8 cellular contexts compared by ENCODE assay signal in genomic region chr7:116236020-116236630, GRCh38. TPM values are rescaled to one million over a fixed set of nuclear protein-coding genes. Genes with fewer than 3 reads are reported as not detected.
DNase-seq lines count a peak whose midpoint lies in the region; ATAC-seq, FAIRE-seq and TF ChIP-seq lines count a peak whose summit lies in the region.

No MANE protein-coding gene starts in this region.

- peaks cover 3 to 14% of the 10 kb centered on the region in 2 experiments; a peak in 2 of 3 replicates for H3K36me3 ChIP-seq in HEK293 (ENCODE audit: control insufficient read depth in 2 of 2, insufficient read depth in 1 of 2, low read length in 2 of 2)
- no peaks in the 10 kb centered on the region for H3K36me3 ChIP-seq in pancreas

- POLR2A ChIA-PET in HEK293 (lab: Yijun Ruan, JAX) = no interaction called here

- H3K9me3 ChIP-seq in HEK293 (ENCODE audit: control insufficient read depth, insufficient read depth, low read depth, low read length) = no peaks in the 10 kb centered on the region
- H3K9me3 ChIP-seq in pancreas = no peaks in the 10 kb centered on the region

- TF ChIP-seq CTCF in HEK293 (tag by site-specific recombination; IDR thresholded peaks at IDR 0.05) = no peak
- peak in 3 of 4 donors; percentile 8 to 34 (median 32) for TF ChIP-seq CTCF in pancreas (IDR thresholded peaks at IDR 0.05)

- H3K4me1 ChIP-seq in HEK293 (ENCODE audit: control insufficient read depth, insufficient read depth, low read length) (peaks cover 4% of the 10 kb centered on the region), pancreas (peaks cover 0 to 22% (median 5%) of the 10 kb centered on the region in 3 donors)

- peak; percentile 7 for DNase-seq in NCI-H1436 (lab: John Stamatoyannopoulos, UW)
- no peak for DNase-seq in NCI-H1436 treated with DMSO at 0.1 percent for 48 hours (lab: John Stamatoyannopoulos, UW)
- peak; percentile 6 to 73 for DNase-seq in NCI-H526 (lab: John Stamatoyannopoulos, UW)
- DNase-seq in activated CD8-positive, alpha-beta memory T cell treated with anti-CD3 and anti-CD28 coated beads, Interleukin-2, amount 50 U/mL, for 24 hours (ENCODE audit: extremely low read depth) = peak; percentile 12
- peak; percentile 84 for DNase-seq in fibroblast of peridontal ligament (ENCODE audit: extremely low read depth)
- peak in 2 of 6 donors; percentile 14 to 32 for DNase-seq in pancreas

- H3K27ac ChIP-seq in HEK293 (ENCODE audit: extremely low read depth, low read depth, low read length) (no peak overlapping the region), pancreas (no peak overlapping the region)

- CTCF ChIA-PET in HEK293 (lab: Yijun Ruan, JAX) = interaction anchor here (0.6 to 8.4 kb wide), 28 partner anchors 8 to 394 kb away, joined by 3 to 131 read pairs (median 6); partner anchors contain the start of gene TES

- no peak overlapping the region for H3K4me3 ChIP-seq in HEK293 (ENCODE audit: low read depth, low read length)
- H3K4me3 ChIP-seq in pancreas = no peak overlapping the region

- peak in 3 of 4 donors; percentile 72 to 80 (median 74) for ATAC-seq in pancreas
- ATAC-seq in HG03457 (IDR thresholded peaks at IDR 0.05; ENCODE audit: unreplicated experiment) = no peak

- intact Hi-C loops in pancreas (cut with DNase I) = loop anchor here in 2 of 3 donors (5.0 kb wide), 1 partner anchor 59 kb away; no protein-coding TSS in a partner anchor

- no peaks in the 10 kb centered on the region for H3K27me3 ChIP-seq in pancreas

- 31 to 32% methylated on average over 2 of the region's 2 CpGs for WGBS in pancreas, 2 donors

- FAIRE-seq in pancreas (lab: Jason Lieb, UNC) = peak; percentile 20

TF ChIP-seq in HEK293, 187 proteins besides CTCF, POLR2A, EP300 and RAD21 (continues in another document):
- peak; percentile 61 for TF ChIP-seq ZNF654 (tag by site-specific recombination; IDR thresholded peaks at IDR 0.05; ENCODE audit: low read depth)
- TF ChIP-seq, protein P1, sequence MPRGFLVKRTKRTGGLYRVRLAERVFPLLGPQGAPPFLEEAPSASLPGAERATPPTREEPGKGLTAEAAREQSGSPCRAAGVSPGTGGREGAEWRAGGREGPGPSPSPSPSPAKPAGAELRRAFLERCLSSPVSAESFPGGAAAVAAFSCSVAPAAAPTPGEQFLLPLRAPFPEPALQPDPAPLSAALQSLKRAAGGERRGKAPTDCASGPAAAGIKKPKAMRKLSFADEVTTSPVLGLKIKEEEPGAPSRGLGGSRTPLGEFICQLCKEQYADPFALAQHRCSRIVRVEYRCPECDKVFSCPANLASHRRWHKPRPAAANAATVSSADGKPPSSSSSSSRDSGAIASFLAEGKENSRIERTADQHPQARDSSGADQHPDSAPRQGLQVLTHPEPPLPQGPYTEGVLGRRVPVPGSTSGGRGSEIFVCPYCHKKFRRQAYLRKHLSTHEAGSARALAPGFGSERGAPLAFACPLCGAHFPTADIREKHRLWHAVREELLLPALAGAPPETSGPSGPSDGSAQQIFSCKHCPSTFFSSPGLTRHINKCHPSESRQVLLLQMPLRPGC (tag by site-specific recombination; IDR thresholded peaks at IDR 0.05) = no peak
- no peak for TF ChIP-seq ZBTB11 (tag by site-specific recombination; conservative IDR thresholded peaks at IDR 0.05; ENCODE audit: low read depth)
- no peak for TF ChIP-seq ZNF530 (tag by site-specific recombination; IDR thresholded peaks at IDR 0.05; ENCODE audit: low read depth)
- no peak for TF ChIP-seq ZNF548 (tag by site-specific recombination; IDR thresholded peaks at IDR 0.05)
- TF ChIP-seq, protein P2, sequence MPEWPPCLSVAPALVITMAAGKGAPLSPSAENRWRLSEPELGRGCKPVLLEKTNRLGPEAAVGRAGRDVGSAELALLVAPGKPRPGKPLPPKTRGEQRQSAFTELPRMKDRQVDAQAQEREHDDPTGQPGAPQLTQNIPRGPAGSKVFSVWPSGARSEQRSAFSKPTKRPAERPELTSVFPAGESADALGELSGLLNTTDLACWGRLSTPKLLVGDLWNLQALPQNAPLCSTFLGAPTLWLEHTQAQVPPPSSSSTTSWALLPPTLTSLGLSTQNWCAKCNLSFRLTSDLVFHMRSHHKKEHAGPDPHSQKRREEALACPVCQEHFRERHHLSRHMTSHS (tag by site-specific recombination; IDR thresholded peaks at IDR 0.05) = no peak
- TF ChIP-seq, protein P3, sequence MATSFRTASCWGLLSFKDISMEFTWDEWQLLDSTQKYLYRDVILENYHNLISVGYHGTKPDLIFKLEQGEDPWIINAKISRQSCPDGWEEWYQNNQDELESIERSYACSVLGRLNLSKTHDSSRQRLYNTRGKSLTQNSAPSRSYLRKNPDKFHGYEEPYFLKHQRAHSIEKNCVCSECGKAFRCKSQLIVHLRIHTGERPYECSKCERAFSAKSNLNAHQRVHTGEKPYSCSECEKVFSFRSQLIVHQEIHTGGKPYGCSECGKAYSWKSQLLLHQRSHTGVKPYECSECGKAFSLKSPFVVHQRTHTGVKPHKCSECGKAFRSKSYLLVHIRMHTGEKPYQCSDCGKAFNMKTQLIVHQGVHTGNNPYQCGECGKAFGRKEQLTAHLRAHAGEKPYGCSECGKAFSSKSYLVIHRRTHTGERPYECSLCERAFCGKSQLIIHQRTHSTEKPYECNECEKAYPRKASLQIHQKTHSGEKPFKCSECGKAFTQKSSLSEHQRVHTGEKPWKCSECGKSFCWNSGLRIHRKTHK (tag by site-specific recombination; IDR thresholded peaks at IDR 0.05) = no peak
- TF ChIP-seq ZNF555 (tag by site-specific recombination; conservative IDR thresholded peaks at IDR 0.05) = no peak
- TF ChIP-seq, protein P4, sequence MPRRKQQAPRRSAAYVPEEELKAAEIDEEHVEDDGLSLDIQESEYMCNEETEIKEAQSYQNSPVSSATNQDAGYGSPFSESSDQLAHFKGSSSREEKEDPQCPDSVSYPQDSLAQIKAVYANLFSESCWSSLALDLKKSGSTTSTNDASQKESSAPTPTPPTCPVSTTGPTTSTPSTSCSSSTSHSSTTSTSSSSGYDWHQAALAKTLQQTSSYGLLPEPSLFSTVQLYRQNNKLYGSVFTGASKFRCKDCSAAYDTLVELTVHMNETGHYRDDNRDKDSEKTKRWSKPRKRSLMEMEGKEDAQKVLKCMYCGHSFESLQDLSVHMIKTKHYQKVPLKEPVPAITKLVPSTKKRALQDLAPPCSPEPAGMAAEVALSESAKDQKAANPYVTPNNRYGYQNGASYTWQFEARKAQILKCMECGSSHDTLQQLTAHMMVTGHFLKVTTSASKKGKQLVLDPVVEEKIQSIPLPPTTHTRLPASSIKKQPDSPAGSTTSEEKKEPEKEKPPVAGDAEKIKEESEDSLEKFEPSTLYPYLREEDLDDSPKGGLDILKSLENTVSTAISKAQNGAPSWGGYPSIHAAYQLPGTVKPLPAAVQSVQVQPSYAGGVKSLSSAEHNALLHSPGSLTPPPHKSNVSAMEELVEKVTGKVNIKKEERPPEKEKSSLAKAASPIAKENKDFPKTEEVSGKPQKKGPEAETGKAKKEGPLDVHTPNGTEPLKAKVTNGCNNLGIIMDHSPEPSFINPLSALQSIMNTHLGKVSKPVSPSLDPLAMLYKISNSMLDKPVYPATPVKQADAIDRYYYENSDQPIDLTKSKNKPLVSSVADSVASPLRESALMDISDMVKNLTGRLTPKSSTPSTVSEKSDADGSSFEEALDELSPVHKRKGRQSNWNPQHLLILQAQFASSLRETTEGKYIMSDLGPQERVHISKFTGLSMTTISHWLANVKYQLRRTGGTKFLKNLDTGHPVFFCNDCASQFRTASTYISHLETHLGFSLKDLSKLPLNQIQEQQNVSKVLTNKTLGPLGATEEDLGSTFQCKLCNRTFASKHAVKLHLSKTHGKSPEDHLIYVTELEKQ (tag by site-specific recombination; IDR thresholded peaks at IDR 0.05; ENCODE audit: borderline replicate concordance) = no peak
- 0 out of 2 replicates have a peak, but pooled peaks have one; percentile 23 for TF ChIP-seq ZNF660 (tag by site-specific recombination; IDR thresholded peaks at IDR 0.05)
- TF ChIP-seq ZNF837 (tag by site-specific recombination; IDR thresholded peaks at IDR 0.05) = no peak
- TF ChIP-seq ZNF596 (tag by site-specific recombination; IDR thresholded peaks at IDR 0.05) = no peak
- TF ChIP-seq ZNF623 (tag by site-specific recombination; IDR thresholded peaks at IDR 0.05) = no peak

RNA-seq across cellular contexts. Expression of gene TES, which starts 25.8 kb away (rescaled TPM):
- 10 to 100 TPM; 17.3 to 37.0 (median 27.2) TPM for total RNA-seq in pancreas
- 10 to 100 TPM; 10.6 to 17.3 TPM for polyA plus RNA-seq in pancreas
